Comparison of ENCODE assay signal across 34 cellular contexts in genomic region chr2:168217920-168218319, GRCh38.
"Had no signal": no experiment of that assay in that cellular context is flagged by ENCODE, and none has a peak within 500 bp of the region (broad histone marks: within the 10 kb centered on the region; RNA-seq: fewer than 3 reads in every experiment).

No MANE protein-coding gene starts in this region.

- H3K4me3 Mint-ChIP-seq: activated CD4-positive, alpha-beta T cell treated with anti-CD3 and anti-CD28 coated beads for 36 hours; activated CD8-positive, alpha-beta memory T cell treated with anti-CD3 and anti-CD28 coated beads, Interleukin-2, amount 10 ng/mL, durations not matched to agents 7 days and 5 days; activated CD8-positive, alpha-beta T cell treated with anti-CD3 and anti-CD28 coated beads, Interleukin-2, amount 10 ng/mL, durations not matched to agents 7 days and 5 days; activated naive CD8-positive, alpha-beta T cell; brain; immature natural killer cell; mesothelial cell of epicardium; naive thymus-derived CD8-positive, alpha-beta T cell; neural crest cell; T-helper 2 cell treated with Interferon-gamma antibody and Interleukin-4, amounts not matched to agents 5 μg/mL and 100 μg/mL, for 36 hours had no signal

- H3K4me3 ChIP-seq: cardiac muscle cell, colonic mucosa, gastroesophageal sphincter, right atrium auricular region, thoracic aorta, uterus had no signal

- H3K36me3 Mint-ChIP-seq: immature natural killer cell, mesothelial cell of epicardium had no signal

- H2AFZ ChIP-seq: parathyroid adenoma had no signal

- H3K27me3 ChIP-seq: cardiac muscle cell, colonic mucosa, gastroesophageal sphincter, right atrium auricular region, uterus had no signal

- H3K9me3 Mint-ChIP-seq: activated T-helper 2 cell treated with anti-CD3 and anti-CD28 coated beads, Interferon-gamma antibody, Interleukin-2, Interleukin-4, amounts not matched to agents 10 μg/mL and 5 μg/mL and 100 μg/mL, durations not matched to agents 14 hours and 24 hours and 36 hours; immature natural killer cell; mesothelial cell of epicardium; naive thymus-derived CD8-positive, alpha-beta T cell; neural crest cell; T-helper 2 cell treated with Interferon-gamma antibody and Interleukin-4, amounts not matched to agents 5 μg/mL and 100 μg/mL, for 36 hours had no signal

- DNase-seq: activated CD4-positive, alpha-beta T cell treated with anti-CD3 and anti-CD28 coated beads for 36 hours; activated CD4-positive, CD25-positive, alpha-beta regulatory T cell; activated CD8-positive, alpha-beta memory T cell treated with anti-CD3 and anti-CD28 coated beads, Interleukin-2, amount 10 ng/mL, durations not matched to agents 7 days and 5 days; activated CD8-positive, alpha-beta T cell treated with anti-CD3 and anti-CD28 coated beads, Interleukin-2, amount 10 ng/mL, durations not matched to agents 7 days and 5 days; activated T-cell treated with anti-CD3 and anti-CD28 coated beads, Interleukin-2, amount 50 U/mL, for 48 hours; aorta; cerebellar nuclear complex; colonic mucosa; effector CD8-positive, alpha-beta T cell; head of caudate nucleus; hypothalamus; immature natural killer cell; kidney; left colon; mammary epithelial cell; naive thymus-derived CD8-positive, alpha-beta T cell; occipital lobe; stimulated activated CD4-positive, alpha-beta T cell treated with anti-CD3 and anti-CD28 coated beads, Interleukin-4, amount 100 ng/mL, for 1 hour; stimulated activated naive CD8-positive, alpha-beta T cell treated with anti-CD3 and anti-CD28 coated beads, Interleukin-15, Interleukin-2, amounts not matched to agents 100 U/mL and 50 U/mL, for 24 hours; trophoblast cell; uterus had no signal

- H3K27ac Mint-ChIP-seq: activated CD8-positive, alpha-beta memory T cell treated with anti-CD3 and anti-CD28 coated beads, Interleukin-2, amount 10 ng/mL, durations not matched to agents 7 days and 5 days; activated CD8-positive, alpha-beta T cell treated with anti-CD3 and anti-CD28 coated beads, Interleukin-2, amount 10 ng/mL, durations not matched to agents 7 days and 5 days; activated naive CD8-positive, alpha-beta T cell; activated T-helper 2 cell treated with anti-CD3 and anti-CD28 coated beads, Interferon-gamma antibody, Interleukin-2, Interleukin-4, amounts not matched to agents 10 μg/mL and 5 μg/mL and 100 μg/mL, durations not matched to agents 14 hours and 24 hours and 36 hours; mesothelial cell of epicardium; naive thymus-derived CD8-positive, alpha-beta T cell; T-helper 2 cell treated with Interferon-gamma antibody and Interleukin-4, amounts not matched to agents 5 μg/mL and 100 μg/mL, for 36 hours had no signal

- H3K4me1 ChIP-seq: colonic mucosa, uterus had no signal

- H3K27ac ChIP-seq: cardiac muscle cell, colonic mucosa, epithelial cell of prostate, parathyroid adenoma, right atrium auricular region, thoracic aorta, uterus had no signal

- H3K36me3 ChIP-seq: cardiac muscle cell, colonic mucosa, gastroesophageal sphincter, right atrium auricular region, thoracic aorta, uterus had no signal

- H3K27me3 Mint-ChIP-seq: activated CD4-positive, alpha-beta T cell treated with anti-CD3 and anti-CD28 coated beads for 36 hours; activated CD8-positive, alpha-beta memory T cell treated with anti-CD3 and anti-CD28 coated beads, Interleukin-2, amount 10 ng/mL, durations not matched to agents 7 days and 5 days; activated naive CD8-positive, alpha-beta T cell; brain; naive thymus-derived CD8-positive, alpha-beta T cell had no signal

- FAIRE-seq: endometrium, kidney had no signal

- H3K9me3 ChIP-seq: colonic mucosa, gastroesophageal sphincter, right atrium auricular region, thoracic aorta, uterus had no signal

- H3K9ac ChIP-seq: parathyroid adenoma had no signal

- ATAC-seq: activated CD4-positive, alpha-beta T cell treated with anti-CD3 and anti-CD28 coated beads for 36 hours; activated CD8-positive, alpha-beta memory T cell treated with anti-CD3 and anti-CD28 coated beads, Interleukin-2, amount 10 ng/mL, durations not matched to agents 7 days and 5 days; activated CD8-positive, alpha-beta T cell treated with anti-CD3 and anti-CD28 coated beads, Interleukin-2, amount 10 ng/mL, durations not matched to agents 7 days and 5 days; gastroesophageal sphincter; left colon; naive thymus-derived CD8-positive, alpha-beta T cell; stimulated activated naive CD8-positive, alpha-beta T cell treated with anti-CD3 and anti-CD28 coated beads, Interleukin-15, Interleukin-2, amounts not matched to agents 100 U/mL and 50 U/mL, for 24 hours had no signal
